Comparison of ENCODE assay signal across 1 cellular context in genomic region chr12:132641811-132642650, GRCh38.
TF ChIP-seq lines count a peak whose summit lies in the region.

No MANE protein-coding gene starts in this region.

TF ChIP-seq in K562, 482 proteins besides CTCF, POLR2A, EP300 and RAD21:
- peak; percentile 5; the same call in 1 of the 2 replicates for TF ChIP-seq POLR2AphosphoS5 (IDR thresholded peaks at IDR 0.05; ENCODE audit: control insufficient read depth, insufficient read depth, low read depth, low read length)
- no peak for TF ChIP-seq BCLAF1 (IDR thresholded peaks at IDR 0.05; ENCODE audit: borderline replicate concordance in 1 of 2, control insufficient read depth in 1 of 2, low read depth in 2 of 2, low read length in 1 of 2)
- TF ChIP-seq GABPB2 (CRISPR knock-in tag; conservative IDR thresholded peaks at IDR 0.05), result no peak
- peak; percentile 52 for TF ChIP-seq POLR2G (IDR thresholded peaks at IDR 0.05; ENCODE audit: low read depth, low read length)
